Comparison of ENCODE assay signal across 28 cellular contexts in the genomic region with DNA sequence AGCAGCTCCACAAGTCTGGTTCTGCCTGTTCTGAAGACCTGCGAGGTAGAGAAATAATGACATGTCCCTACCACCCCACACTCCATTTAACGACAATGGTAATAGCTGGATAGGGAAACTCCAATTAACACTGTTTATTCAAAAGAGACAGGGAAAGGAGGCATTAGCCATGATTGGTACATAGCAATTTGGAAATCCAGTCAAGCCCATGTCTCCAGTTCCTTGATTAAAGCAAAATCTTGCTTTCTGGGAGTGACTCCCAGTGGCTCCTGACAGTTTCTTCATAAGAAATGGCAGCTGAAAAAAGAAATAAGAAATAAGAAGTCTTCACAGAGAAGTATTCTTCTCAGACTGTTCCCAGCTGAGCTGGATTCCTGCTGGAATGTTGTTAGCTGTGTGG.
"Had no signal": no experiment of that assay in that cellular context is flagged by ENCODE, and none has a peak within 500 bp of the region (broad histone marks: within the 10 kb centered on the region; RNA-seq: fewer than 3 reads in every experiment).

No MANE protein-coding gene starts in this region.

- H3K36me3 Mint-ChIP-seq: stimulated activated effector memory CD8-positive, alpha-beta T cell treated with anti-CD3 and anti-CD28 coated beads, Interleukin-12 subunit alpha, Interleukin-12 subunit beta, amount 100 ng/mL, for 72 hours; stimulated activated naive B cell treated with anti-CD40 and anti-IgM and Interleukin-4, amounts not matched to agents 10 μg/mL and 1 μg/mL and 100 μg/mL, for 72 hours had no signal

- H3K27me3 ChIP-seq: ovary, right lobe of liver, sigmoid colon, stomach, thyroid gland, tibial nerve, upper lobe of left lung, vagina had no signal

- H3K27ac ChIP-seq: ovary, parathyroid adenoma, psoas muscle, right lobe of liver, sigmoid colon, stomach, thoracic aorta, thyroid gland, tibial nerve, upper lobe of left lung, vagina had no signal

- H3K36me3 ChIP-seq: ovary, right lobe of liver, sigmoid colon, stomach, thoracic aorta, thyroid gland, tibial nerve, upper lobe of left lung, vagina had no signal

- DNase-seq: naive thymus-derived CD8-positive, alpha-beta T cell; nephron progenitor cell; occipital lobe; ovary; psoas muscle; right cardiac atrium; right lobe of liver; sigmoid colon; small intestine; stimulated activated CD4-positive, alpha-beta T cell treated with anti-CD3 and anti-CD28 coated beads, Interleukin-15, amount 100 ng/mL, for 24 hours; stimulated activated CD4-positive, alpha-beta T cell treated with anti-CD3 and anti-CD28 coated beads, Interleukin-2, amount 100 ng/mL, for 24 hours; stimulated activated CD4-positive, alpha-beta T cell treated with anti-CD3 and anti-CD28 coated beads, Interleukin-2, amount 100 ng/mL, for 48 hours; stimulated activated CD4-positive, alpha-beta T cell treated with anti-CD3 and anti-CD28 coated beads, Interleukin-4, amount 100 ng/mL, for 24 hours; stimulated activated naive B cell treated with anti-CD40 and anti-IgM and Interleukin-4, amounts not matched to agents 10 μg/mL and 1 μg/mL and 100 μg/mL, for 72 hours; stimulated activated naive CD4-positive, alpha-beta T cell treated with Interleukin-2 at 50 U/mL for 16 hours; stomach; thyroid gland; trophoblast cell had no signal

- H3K4me3 Mint-ChIP-seq: naive thymus-derived CD8-positive, alpha-beta T cell; natural killer cell treated with Interleukin-12 subunit alpha and Interleukin-12 subunit beta and Interleukin-15 and Interleukin-18, amount 100 ng/mL, for 72 hours; nephron progenitor cell; neural crest cell; stimulated activated effector memory CD8-positive, alpha-beta T cell treated with anti-CD3 and anti-CD28 coated beads, Interleukin-12 subunit alpha, Interleukin-12 subunit beta, amount 100 ng/mL, for 72 hours; stimulated activated naive B cell treated with anti-CD40 and anti-IgM and Interleukin-4, amounts not matched to agents 10 μg/mL and 1 μg/mL and 100 μg/mL, for 72 hours; stimulated activated naive CD8-positive, alpha-beta T cell treated with anti-CD3 and anti-CD28 coated beads, Interleukin-15, Interleukin-2, amounts not matched to agents 100 ng/mL and 50 ng/mL, for 24 hours had no signal

- H3K4me1 Mint-ChIP-seq: naive thymus-derived CD8-positive, alpha-beta T cell; stimulated activated effector memory CD8-positive, alpha-beta T cell treated with anti-CD3 and anti-CD28 coated beads, Interleukin-12 subunit alpha, Interleukin-12 subunit beta, amount 100 ng/mL, for 72 hours; stimulated activated naive B cell treated with anti-CD40 and anti-IgM and Interleukin-4, amounts not matched to agents 10 μg/mL and 1 μg/mL and 100 μg/mL, for 72 hours had no signal

- H2AFZ ChIP-seq: parathyroid adenoma had no signal

- H3K27me3 Mint-ChIP-seq: naive thymus-derived CD8-positive, alpha-beta T cell; natural killer cell treated with Interleukin-12 subunit alpha and Interleukin-12 subunit beta and Interleukin-15 and Interleukin-18, amount 100 ng/mL, for 72 hours; stimulated activated naive CD8-positive, alpha-beta T cell treated with anti-CD3 and anti-CD28 coated beads, Interleukin-15, Interleukin-2, amounts not matched to agents 100 ng/mL and 50 ng/mL, for 24 hours had no signal

- H3K79me2 ChIP-seq: parathyroid adenoma had no signal

- H3K9ac ChIP-seq: parathyroid adenoma had no signal

- H3K9me3 ChIP-seq: ovary, right lobe of liver, thyroid gland had no signal

- H3K4me1 ChIP-seq: parathyroid adenoma, psoas muscle, right lobe of liver, thyroid gland, tibial nerve, upper lobe of left lung, vagina had no signal

- ATAC-seq: naive thymus-derived CD8-positive, alpha-beta T cell; natural killer cell treated with Interleukin-12 subunit alpha and Interleukin-12 subunit beta and Interleukin-15 and Interleukin-18, amount 100 ng/mL, for 72 hours; psoas muscle; right cardiac atrium; stimulated activated effector memory CD8-positive, alpha-beta T cell treated with anti-CD3 and anti-CD28 coated beads, Interleukin-12 subunit alpha, Interleukin-12 subunit beta, amount 100 ng/mL, for 72 hours; stimulated activated naive B cell treated with anti-CD40 and anti-IgM and Interleukin-4, amounts not matched to agents 10 μg/mL and 1 μg/mL and 100 μg/mL, for 72 hours had no signal

- H3K4me3 ChIP-seq: ovary, psoas muscle, right lobe of liver, sigmoid colon, stomach, thoracic aorta, thyroid gland, tibial nerve, upper lobe of left lung, vagina had no signal

- H3K27ac Mint-ChIP-seq: naive thymus-derived CD8-positive, alpha-beta T cell; natural killer cell treated with Interleukin-12 subunit alpha and Interleukin-12 subunit beta and Interleukin-15 and Interleukin-18, amount 100 ng/mL, for 72 hours; nephron progenitor cell; progenitor cell of endocrine pancreas; stimulated activated effector memory CD8-positive, alpha-beta T cell treated with anti-CD3 and anti-CD28 coated beads, Interleukin-12 subunit alpha, Interleukin-12 subunit beta, amount 100 ng/mL, for 72 hours; stimulated activated naive B cell treated with anti-CD40 and anti-IgM and Interleukin-4, amounts not matched to agents 10 μg/mL and 1 μg/mL and 100 μg/mL, for 72 hours; stimulated activated naive CD8-positive, alpha-beta T cell treated with anti-CD3 and anti-CD28 coated beads, Interleukin-15, Interleukin-2, amounts not matched to agents 100 ng/mL and 50 ng/mL, for 24 hours had no signal
